Comparison of ENCODE assay signal across 1 cellular context in genomic region chr1:59908682-59909081, GRCh38.
A peak's percentile ranks its signal among the peaks of the same experiment; 100 is the strongest.
TF ChIP-seq lines count a peak whose summit lies in the region.

No MANE protein-coding gene starts in this region.

TF ChIP-seq in liver, 16 proteins besides CTCF, POLR2A, EP300 and RAD21 (continued from another document):
- TF ChIP-seq REST (IDR thresholded peaks at IDR 0.05) (peak; percentile 83), HNF4A (conservative IDR thresholded peaks at IDR 0.05) (peak; percentile 99 to 100)
